Comparison of ENCODE assay signal across 16 cellular contexts in the genomic region with DNA sequence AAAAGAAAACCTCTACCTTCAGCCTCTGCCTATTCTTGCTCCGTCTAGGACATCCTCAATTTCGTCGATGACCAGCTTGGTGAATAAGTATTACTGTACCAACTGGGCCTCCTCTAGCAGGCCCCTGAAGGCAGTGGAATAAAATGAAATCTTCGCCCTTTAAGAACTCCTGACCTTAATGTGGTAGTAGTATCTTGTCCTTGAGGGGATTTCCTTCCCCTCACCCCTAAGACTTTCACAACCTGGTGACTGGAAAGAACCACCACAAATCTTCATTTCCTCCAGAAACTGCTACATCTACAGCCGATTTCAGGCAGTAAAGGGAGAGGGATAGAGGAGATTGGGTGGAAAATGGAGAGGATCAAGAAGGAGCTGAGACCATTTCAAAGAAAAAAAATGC. TPM values are rescaled to one million over a fixed set of nuclear protein-coding genes. Genes with fewer than 3 reads are reported as not detected.
DNase-seq lines count a peak whose midpoint lies in the region; ATAC-seq, FAIRE-seq and TF ChIP-seq lines count a peak whose summit lies in the region.
"Had no signal": no experiment of that assay in that cellular context is flagged by ENCODE, and none has a peak within 500 bp of the region (broad histone marks: within the 10 kb centered on the region; RNA-seq: fewer than 3 reads in every experiment).

No MANE protein-coding gene starts in this region.

- ATAC-seq in K562: no peak
- ATAC-seq: foreskin keratinocyte had no signal

- TF ChIP-seq EP300 in K562 (IDR thresholded peaks at IDR 0.05; ENCODE audit: low read length): no peak

- FAIRE-seq in K562 (lab: Jason Lieb, UNC): no peak
- FAIRE-seq: islet of Langerhans had no signal

- no peaks in the 10 kb centered on the region for H3K27me3 ChIP-seq in Karpas-422 (ENCODE audit: low read length)
- no peaks in the 10 kb centered on the region; a peak in 1 of 5 replicates for H3K27me3 ChIP-seq in K562 (ENCODE audit: control insufficient read depth in 2 of 2, insufficient read depth in 2 of 2, low read length in 2 of 2)
- no peaks in the 10 kb centered on the region for H3K27me3 ChIP-seq in thyroid gland
- H3K27me3 ChIP-seq: foreskin keratinocyte, testis had no signal

- H3K4me2 ChIP-seq in Karpas-422 (ENCODE audit: low read depth, low read length, poor library complexity, severe bottlenecking) (peak overlapping the region; percentile 75), K562 (ENCODE audit: insufficient read depth, low read length) (no peak overlapping the region)

- DNase-seq in GM12864 (ENCODE audit: low read depth) (peak; percentile 19), Karpas-422 (no peak), K562 (ENCODE audit: extremely low read depth in 1 of 4, low spot score in 3 of 4) (no peak), osteocyte (ENCODE audit: extremely low spot score, unreplicated experiment) (no peak), thyroid gland (no peak), RKO (ENCODE audit: low spot score) (no peak), GM10266 (ENCODE audit: extremely low spot score) (no peak)
- DNase-seq: activated CD4-positive, alpha-beta T cell treated with anti-CD3 and anti-CD28 coated beads, Interleukin-2, amount 50 U/mL, for 1 hour; amniotic stem cell; DMS 273 treated with DMSO at 0.1 percent for 48 hours; foreskin keratinocyte; Kasumi-1; NCI-H2029; testis had no signal

- intact Hi-C loops in K562 (cut with micrococcal nuclease) (loop anchor here (10.0 kb wide), 1 partner anchor 194 kb away; no protein-coding TSS in a partner anchor), thyroid gland (cut with DNase I) (no loop called here)

- in situ Hi-C loops in K562 (cut with MboI): no loop called here

- peak overlapping the region; percentile 98 for H3K27ac Mint-ChIP-seq in osteocyte (ENCODE audit: unreplicated experiment)

- no peaks in the 10 kb centered on the region for H3K9me3 Mint-ChIP-seq in osteocyte (ENCODE audit: unreplicated experiment)

- TF ChIP-seq RAD21 in K562 (CRISPR knock-in tag; conservative IDR thresholded peaks at IDR 0.05 in 1 of 2, IDR thresholded peaks at IDR 0.05 in 1 of 2): no peak

- 92% methylated on average over 5 of the region's 5 CpGs for WGBS in K562 (ENCODE audit: insufficient coverage, low coverage, missing lambda C conversion rate)
- 90 to 95% methylated on average over 5 of the region's 5 CpGs for WGBS in thyroid gland, 2 donors

- peak overlapping the region; percentile 95 for H3K4me3 Mint-ChIP-seq in osteocyte (ENCODE audit: unreplicated experiment)

- H3K4me1 ChIP-seq in Karpas-422 (ENCODE audit: low read length): peaks cover 21% of the 10 kb centered on the region
- peaks cover 3 to 5% of the 10 kb centered on the region in 2 experiments; a peak in 4 of 5 replicates for H3K4me1 ChIP-seq in K562 (replicated peaks in 1 of 2; ENCODE audit: control insufficient read depth in 2 of 2, insufficient read depth in 2 of 2, low read length in 2 of 2)
- peaks cover 6 to 10% of the 10 kb centered on the region in 2 donors for H3K4me1 ChIP-seq in thyroid gland
- H3K4me1 ChIP-seq: foreskin keratinocyte had no signal

- H3K9me2 ChIP-seq in Karpas-422 (replicated peaks; ENCODE audit: insufficient read depth, low read length): no peaks in the 10 kb centered on the region

- no TSS peak for BruUV-seq in K562 (replicated peaks; lab: Mats Ljungman, UMichigan)

- H3K4me3 ChIP-seq in GM12864 (ENCODE audit: low read depth, low read length) (no peak overlapping the region), Karpas-422 (ENCODE audit: low read length) (no peak overlapping the region), K562 (no peak overlapping the region), thyroid gland (replicated peaks in 1 of 3) (no peak overlapping the region)
- H3K4me3 ChIP-seq: testis had no signal

- peaks cover 27% of the 10 kb centered on the region for H3K36me3 Mint-ChIP-seq in osteocyte (ENCODE audit: unreplicated experiment)

- no peaks in the 10 kb centered on the region for H3K9me3 ChIP-seq in Karpas-422 (ENCODE audit: low read length)
- H3K9me3 ChIP-seq in K562 (replicated peaks; ENCODE audit: control insufficient read depth, insufficient read depth, low read depth, low read length): no peaks in the 10 kb centered on the region
- H3K9me3 ChIP-seq in thyroid gland: no peaks in the 10 kb centered on the region
- H3K9me3 ChIP-seq: testis had no signal

- peaks cover 32% of the 10 kb centered on the region for H3K4me1 Mint-ChIP-seq in osteocyte (ENCODE audit: unreplicated experiment)

- H3K79me2 ChIP-seq in Karpas-422 (ENCODE audit: low read length): peaks cover 15% of the 10 kb centered on the region
- peaks cover 17% of the 10 kb centered on the region for H3K79me2 ChIP-seq in K562 (ENCODE audit: control insufficient read depth, insufficient read depth, low read length)

- no peak for TF ChIP-seq CTCF in GM12864 (IDR thresholded peaks at IDR 0.05; ENCODE audit: low read depth, low read length, missing control alignments)
- no peak for TF ChIP-seq CTCF in K562 (IDR thresholded peaks at IDR 0.05 in 2 of 3, conservative IDR thresholded peaks at IDR 0.05 in 1 of 3; ENCODE audit: insufficient read depth in 2 of 3, low read depth in 1 of 3, low read length in 3 of 3)
- no peak for TF ChIP-seq CTCF in osteocyte (IDR thresholded peaks at IDR 0.05)
- no peak for TF ChIP-seq CTCF in thyroid gland (IDR thresholded peaks at IDR 0.05)
- TF ChIP-seq CTCF in GM10266 (IDR thresholded peaks at IDR 0.05; ENCODE audit: control insufficient read depth, insufficient read depth, low read depth, missing control alignments): no peak

- H3K9ac ChIP-seq in Karpas-422 (ENCODE audit: low read length) (0 out of 2 replicates have a peak overlapping the region, but pooled peaks have one; percentile 71), K562 (ENCODE audit: insufficient read depth in 1 of 2, low read depth in 2 of 2, low read length in 2 of 2) (0 out of 4 replicates have a peak overlapping the region, but pooled peaks of 1 of the 2 experiments have one; percentile 96)

- H3K9me1 ChIP-seq in K562 (ENCODE audit: control insufficient read depth, insufficient read depth, low read length): peaks cover 5% of the 10 kb centered on the region

- no peak overlapping the region; the same call in 1 of the 2 replicates for H3K27ac ChIP-seq in Karpas-422 (ENCODE audit: low read length)
- H3K27ac ChIP-seq in K562 (ENCODE audit: extremely low read depth, low read depth, low read length): no peak overlapping the region
- no peak overlapping the region for H3K27ac ChIP-seq in thyroid gland
- H3K27ac ChIP-seq: foreskin keratinocyte had no signal

- H3K36me3 ChIP-seq in Karpas-422 (ENCODE audit: insufficient read depth, low read length) (peaks cover 19% of the 10 kb centered on the region; the same call in 1 of the 2 replicates), K562 (ENCODE audit: control insufficient read depth, insufficient read depth, low read length) (peaks cover 66% of the 10 kb centered on the region), thyroid gland (peaks cover 30 to 35% of the 10 kb centered on the region in 2 donors)

- CTCF ChIA-PET in K562 (lab: Yijun Ruan, JAX; ENCODE audit: low intra/inter-chr PET ratio): no interaction called here

- POLR2A ChIA-PET in K562 (lab: Yijun Ruan, JAX): interaction anchor here (1.1 to 1.4 kb wide), 2 partner anchors 11 to 13 kb away, joined by 3 to 5 read pairs; no protein-coding TSS in a partner anchor

- H4K20me1 ChIP-seq in Karpas-422 (ENCODE audit: insufficient read depth, low read depth, low read length) (no peaks in the 10 kb centered on the region), K562 (replicated peaks; ENCODE audit: control insufficient read depth, insufficient read depth, low read length) (no peaks in the 10 kb centered on the region)

- TF ChIP-seq POLR2A in K562 (conservative IDR thresholded peaks at IDR 0.05): no peak
- TF ChIP-seq POLR2A in thyroid gland (IDR thresholded peaks at IDR 0.05): no peak

- H3K27me3 Mint-ChIP-seq in osteocyte (ENCODE audit: unreplicated experiment): no peaks in the 10 kb centered on the region

- no peak overlapping the region for H2AFZ ChIP-seq in Karpas-422 (ENCODE audit: low read length)
- no peak overlapping the region for H2AFZ ChIP-seq in K562 (ENCODE audit: low read depth, low read length)

RNA-seq across cellular contexts. Expression of a gene that starts 1.6 kb away (rescaled TPM):
- 184 and 229 TPM in 2 replicates for total RNA-seq in Karpas-422 (2014; rRNA removed; shearing (Covaris generic); ENCODE audit: low replicate concordance)
- total RNA-seq in K562 (2011; cell fraction: chromatin; rRNA removed; ENCODE audit: low replicate concordance): 73.9 and 115 TPM in 2 replicates
- 87.5 and 93.4 TPM in 2 replicates for total RNA-seq in K562 (2011; cell fraction: nucleolus; rRNA removed)
- 74.8 and 85.6 TPM in 2 replicates for total RNA-seq in K562 (2011; cell fraction: nucleoplasm; rRNA removed)
- 182 and 218 TPM in 2 replicates for total RNA-seq in K562 (2014; rRNA removed)
- total RNA-seq in K562 (2014; rRNA removed; fragmentation: Illumina TruSeq; extraction: Trizol): 194 and 200 TPM in 2 replicates
- 167 and 172 TPM in 2 replicates for total RNA-seq in K562 (2015; rRNA removed; fragmentation: Illumina TruSeq; extraction: Trizol)
- total RNA-seq in K562 (2021): 140 and 143 TPM in 2 replicates
- polyA plus RNA-seq in K562 (2011; rRNA removed): 239 and 276 TPM in 2 replicates
- 257 and 270 TPM in 2 replicates for polyA plus RNA-seq in K562 (2011; cell fraction: cytosol; rRNA removed)
- 237 and 330 TPM in 2 replicates for polyA plus RNA-seq in K562 (2011; cell fraction: nucleus; rRNA removed)
- polyA plus RNA-seq in K562 (2012): 159 and 456 TPM in 2 replicates
- polyA plus RNA-seq in K562 (2014; fragmentation: Illumina TruSeq; extraction: Trizol): 200 and 240 TPM in 2 replicates
- 100 to 1,000 TPM; 447 to 492 TPM for polyA plus RNA-seq in K562 (2014; fragmentation: Nextera tagmentation; extraction: Ambion mirVana)
- polyA plus RNA-seq in K562 (2014; rRNA removed): 234 and 245 TPM in 2 replicates
- 100 and 110 TPM in 2 replicates for polyA minus RNA-seq in K562 (2011; rRNA and poly(A)+ RNA removed)
- polyA minus RNA-seq in K562 (2011; cell fraction: cytosol; rRNA and poly(A)+ RNA removed): 55.1 and 55.3 TPM in 2 replicates
- 26.4 and 58.1 TPM in 2 replicates for polyA minus RNA-seq in K562 (2011; cell fraction: nucleus; rRNA and poly(A)+ RNA removed)
- total RNA-seq in osteocyte: 93.7 and 99.9 TPM in 2 replicates
- total RNA-seq in thyroid gland: 100 to 1,000 TPM in 2 of 4 donors, 10 to 100 TPM in 2; 52.0 to 104 (median 94.5) TPM

RNA-seq across cellular contexts. Expression of a gene that starts 50.1 kb away (rescaled TPM):
- not detected in 2 replicates for total RNA-seq in Karpas-422 (2014; rRNA removed; shearing (Covaris generic); ENCODE audit: low replicate concordance)
- 12.4 and 39.7 TPM in 2 replicates for total RNA-seq in K562 (2011; cell fraction: chromatin; rRNA removed; ENCODE audit: low replicate concordance)
- 21.6 and 25.0 TPM in 2 replicates for total RNA-seq in K562 (2011; cell fraction: nucleolus; rRNA removed)
- 21.3 and 24.8 TPM in 2 replicates for total RNA-seq in K562 (2011; cell fraction: nucleoplasm; rRNA removed)
- total RNA-seq in K562 (2014; rRNA removed) (1.9 and 2.1 TPM in 2 replicates), K562 (2014; rRNA removed; fragmentation: Illumina TruSeq; extraction: Trizol) (1.7 and 1.9 TPM in 2 replicates), K562 (2015; rRNA removed; fragmentation: Illumina TruSeq; extraction: Trizol) (1.3 and 1.5 TPM in 2 replicates), K562 (2021) (3.7 and 4.9 TPM in 2 replicates), osteocyte (not detected in 2 replicates), thyroid gland (not detected)
- polyA plus RNA-seq in K562 (2011; rRNA removed) (9.7 and 20.6 TPM in 2 replicates), K562 (2014; fragmentation: Illumina TruSeq; extraction: Trizol) (5.6 and 7.4 TPM in 2 replicates), K562 (2014; fragmentation: Nextera tagmentation; extraction: Ambion mirVana) (under 1 TPM; 0.37 to 0.56 TPM), K562 (2014; rRNA removed) (4.5 and 5.0 TPM in 2 replicates)
- polyA plus RNA-seq in K562 (2011; cell fraction: cytosol; rRNA removed): 16.4 and 28.3 TPM in 2 replicates
- polyA plus RNA-seq in K562 (2011; cell fraction: nucleus; rRNA removed): 46.5 and 76.2 TPM in 2 replicates
- 6.3 and 8.5 TPM in 2 replicates for polyA plus RNA-seq in K562 (2012)
- polyA minus RNA-seq in K562 (2011; rRNA and poly(A)+ RNA removed): 4.2 and 5.3 TPM in 2 replicates
- 2.0 and 5.8 TPM in 2 replicates for polyA minus RNA-seq in K562 (2011; cell fraction: cytosol; rRNA and poly(A)+ RNA removed)
- 6.1 and 21.7 TPM in 2 replicates for polyA minus RNA-seq in K562 (2011; cell fraction: nucleus; rRNA and poly(A)+ RNA removed)
- total RNA-seq: SK-MEL-5 had no signal

RNA-seq across cellular contexts. Expression of a gene that starts 50.1 kb away (rescaled TPM):
- total RNA-seq in Karpas-422 (2014; rRNA removed; shearing (Covaris generic); ENCODE audit: low replicate concordance): 58.6 and 119 TPM in 2 replicates
- 517 and 814 TPM in 2 replicates for total RNA-seq in K562 (2011; cell fraction: chromatin; rRNA removed; ENCODE audit: low replicate concordance)
- 239 and 272 TPM in 2 replicates for total RNA-seq in K562 (2011; cell fraction: nucleolus; rRNA removed)
- total RNA-seq in K562 (2011; cell fraction: nucleoplasm; rRNA removed): 345 and 418 TPM in 2 replicates
- total RNA-seq in K562 (2014; rRNA removed) (83.6 and 98.6 TPM in 2 replicates), K562 (2014; rRNA removed; fragmentation: Illumina TruSeq; extraction: Trizol) (112 and 113 TPM in 2 replicates), K562 (2015; rRNA removed; fragmentation: Illumina TruSeq; extraction: Trizol) (119 and 121 TPM in 2 replicates), K562 (2021) (175 and 181 TPM in 2 replicates), osteocyte (224 and 236 TPM in 2 replicates), thyroid gland (100 to 1,000 TPM in 2 of 4 donors, 10 to 100 TPM in 2; 57.8 to 102 (median 88.8) TPM)
- polyA plus RNA-seq in K562 (2011; rRNA removed) (136 and 245 TPM in 2 replicates), K562 (2014; fragmentation: Illumina TruSeq; extraction: Trizol) (193 and 245 TPM in 2 replicates), K562 (2014; fragmentation: Nextera tagmentation; extraction: Ambion mirVana) (10 to 100 TPM; 75.0 to 92.3 TPM), K562 (2014; rRNA removed) (141 and 180 TPM in 2 replicates)
- polyA plus RNA-seq in K562 (2011; cell fraction: cytosol; rRNA removed): 207 and 210 TPM in 2 replicates
- 551 and 619 TPM in 2 replicates for polyA plus RNA-seq in K562 (2011; cell fraction: nucleus; rRNA removed)
- polyA plus RNA-seq in K562 (2012): 126 and 178 TPM in 2 replicates
- polyA minus RNA-seq in K562 (2011; rRNA and poly(A)+ RNA removed): 274 and 299 TPM in 2 replicates
- 75.8 and 76.5 TPM in 2 replicates for polyA minus RNA-seq in K562 (2011; cell fraction: cytosol; rRNA and poly(A)+ RNA removed)
- 217 and 391 TPM in 2 replicates for polyA minus RNA-seq in K562 (2011; cell fraction: nucleus; rRNA and poly(A)+ RNA removed)

RNA-seq across cellular contexts. Expression of a gene that starts 54.5 kb away (rescaled TPM):
- total RNA-seq in Karpas-422 (2014; rRNA removed; shearing (Covaris generic); ENCODE audit: low replicate concordance): 10.6 and 19.6 TPM in 2 replicates
- total RNA-seq in K562 (2011; cell fraction: chromatin; rRNA removed; ENCODE audit: low replicate concordance): 111 and 197 TPM in 2 replicates
- total RNA-seq in K562 (2011; cell fraction: nucleolus; rRNA removed): 114 and 120 TPM in 2 replicates
- 96.1 and 116 TPM in 2 replicates for total RNA-seq in K562 (2011; cell fraction: nucleoplasm; rRNA removed)
- 33.2 and 53.4 TPM in 2 replicates for total RNA-seq in K562 (2014; rRNA removed)
- total RNA-seq in K562 (2014; rRNA removed; fragmentation: Illumina TruSeq; extraction: Trizol): 16.0 and 16.9 TPM in 2 replicates
- 12.3 and 12.4 TPM in 2 replicates for total RNA-seq in K562 (2015; rRNA removed; fragmentation: Illumina TruSeq; extraction: Trizol)
- 28.4 and 29.8 TPM in 2 replicates for total RNA-seq in K562 (2021)
- polyA plus RNA-seq in K562 (2011; rRNA removed): 21.5 and 33.4 TPM in 2 replicates
- polyA plus RNA-seq in K562 (2011; cell fraction: cytosol; rRNA removed): 40.1 and 47.5 TPM in 2 replicates
- polyA plus RNA-seq in K562 (2011; cell fraction: nucleus; rRNA removed): 95.1 and 98.0 TPM in 2 replicates
- polyA plus RNA-seq in K562 (2012): 12.2 and 12.6 TPM in 2 replicates
- polyA plus RNA-seq in K562 (2014; fragmentation: Illumina TruSeq; extraction: Trizol): 18.4 and 22.1 TPM in 2 replicates
- under 1 TPM; 0.27 to 0.58 TPM for polyA plus RNA-seq in K562 (2014; fragmentation: Nextera tagmentation; extraction: Ambion mirVana)
- 23.8 and 29.4 TPM in 2 replicates for polyA plus RNA-seq in K562 (2014; rRNA removed)
- polyA minus RNA-seq in K562 (2011; rRNA and poly(A)+ RNA removed): 24.4 and 25.3 TPM in 2 replicates
- 14.8 and 19.1 TPM in 2 replicates for polyA minus RNA-seq in K562 (2011; cell fraction: cytosol; rRNA and poly(A)+ RNA removed)
- polyA minus RNA-seq in K562 (2011; cell fraction: nucleus; rRNA and poly(A)+ RNA removed): 25.3 and 46.8 TPM in 2 replicates
- total RNA-seq in osteocyte: 94.4 and 98.5 TPM in 2 replicates
- total RNA-seq in thyroid gland: 100 to 1,000 TPM in 1 of 4 donors, 10 to 100 TPM in 3; 61.6 to 106 (median 76.4) TPM
